ENCODE assay signal across 9 cellular contexts in the genomic region with DNA sequence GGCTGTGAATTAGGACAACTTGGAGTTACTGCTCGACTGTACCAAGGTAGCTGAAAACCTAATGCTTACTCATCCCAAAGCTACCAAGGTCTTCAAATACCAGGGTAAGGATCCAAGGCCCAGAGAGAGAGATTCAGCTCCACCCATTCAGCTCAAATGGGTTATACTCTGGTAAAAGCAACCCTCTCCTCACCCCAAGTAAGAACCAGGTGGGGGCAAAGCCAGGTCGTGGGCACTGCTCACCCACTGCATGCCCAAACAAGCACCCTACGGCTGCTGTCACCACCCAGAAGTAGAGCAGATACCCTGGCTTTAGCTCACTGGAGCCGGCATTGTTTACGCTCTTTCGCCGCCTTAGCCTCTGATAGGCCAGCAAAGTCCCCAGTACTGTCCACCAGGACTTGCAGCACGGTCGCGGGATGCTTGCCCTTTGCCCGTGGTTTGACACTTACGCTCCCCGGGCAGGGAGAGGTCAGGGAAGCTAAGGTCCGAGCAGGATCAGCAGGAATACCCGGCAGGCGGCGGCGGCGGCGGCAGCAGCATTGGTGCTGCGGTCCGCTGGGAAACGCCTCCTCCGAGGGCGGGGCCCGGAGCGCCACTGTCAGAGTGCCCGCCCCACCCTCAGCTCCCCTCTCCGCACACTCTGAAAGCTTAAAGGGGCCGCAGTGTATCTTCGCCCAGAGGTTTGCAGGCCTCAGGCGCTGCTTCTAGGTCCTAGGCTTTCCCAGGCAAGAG. TPM values are rescaled to one million over a fixed set of nuclear protein-coding genes. Genes with fewer than 3 reads are reported as not detected.
DNase-seq lines count a peak whose midpoint lies in the region; ATAC-seq and TF ChIP-seq lines count a peak whose summit lies in the region.
"Had no signal": no experiment of that assay in that cellular context is flagged by ENCODE, and none has a peak within 500 bp of the region (broad histone marks: within the 10 kb centered on the region; RNA-seq: fewer than 3 reads in every experiment).

No MANE protein-coding gene starts in this region.

- H3K27ac ChIP-seq in SK-N-SH (ENCODE audit: low read depth in 2 of 2, low read length in 1 of 2) (peak overlapping the region; percentile 56 to 66), thoracic aorta (peak overlapping the region; percentile 60 to 70)
- H3K27ac ChIP-seq: KMS-11 had no signal

- peaks cover 14% of the 10 kb centered on the region for H3K4me1 Mint-ChIP-seq in activated naive CD8-positive, alpha-beta T cell treated with anti-CD3 and anti-CD28 coated beads, Interleukin-2, amount 10 ng/mL, durations not matched to agents 7 days and 5 days
- peaks cover 34% of the 10 kb centered on the region for H3K4me1 Mint-ChIP-seq in osteocyte (ENCODE audit: unreplicated experiment)

- peaks cover 16% of the 10 kb centered on the region for H3F3A ChIP-seq in SK-N-SH (replicated peaks; ENCODE audit: insufficient read depth)

- no peak for TF ChIP-seq RAD21 in SK-N-SH (IDR thresholded peaks at IDR 0.05; ENCODE audit: low read length)

- H3K27me3 Mint-ChIP-seq in activated naive CD8-positive, alpha-beta T cell treated with anti-CD3 and anti-CD28 coated beads, Interleukin-2, amount 10 ng/mL, durations not matched to agents 7 days and 5 days, result no peaks in the 10 kb centered on the region
- no peaks in the 10 kb centered on the region for H3K27me3 Mint-ChIP-seq in osteocyte (ENCODE audit: unreplicated experiment)

- POLR2A ChIA-PET in BJ (lab: Charles Lee) (interaction anchor here (0.6 kb wide), 1 partner anchor 15 kb away, joined by 3 read pairs; no protein-coding TSS in a partner anchor), SK-N-SH (lab: Yijun Ruan, JAX) (interaction anchor here (0.7 to 0.9 kb wide), 2 partner anchors 13 to 66 kb away, joined by 3 read pairs; no protein-coding TSS in a partner anchor)
- POLR2A ChIA-PET in activated naive CD8-positive, alpha-beta T cell treated with anti-CD3 and anti-CD28 coated beads, Interleukin-2, amount 10 ng/mL, durations not matched to agents 7 days and 5 days (lab: Charles Lee), result interaction anchor here (0.5 to 1.7 kb wide), 5 partner anchors 14 to 141 kb away, joined by 3 to 6 read pairs (median 4); partner anchors contain the start of gene CKAP5

- H3K9ac ChIP-seq in SK-N-SH, result peak overlapping the region; percentile 55; the same call in 1 of the 2 replicates
- H3K9ac ChIP-seq: KMS-11 had no signal

- H3K9me3 Mint-ChIP-seq in activated naive CD8-positive, alpha-beta T cell treated with anti-CD3 and anti-CD28 coated beads, Interleukin-2, amount 10 ng/mL, durations not matched to agents 7 days and 5 days, result no peaks in the 10 kb centered on the region
- no peaks in the 10 kb centered on the region for H3K9me3 Mint-ChIP-seq in osteocyte (ENCODE audit: unreplicated experiment)

- H3K9me2 ChIP-seq in SK-N-SH, result no peaks in the 10 kb centered on the region

- H3K4me1 ChIP-seq in SK-N-SH (ENCODE audit: control insufficient read depth in 1 of 2, insufficient read depth in 2 of 2, low read depth in 1 of 2, low read length in 1 of 2) (peaks cover 15 to 40% of the 10 kb centered on the region in 2 experiments; a peak in 3 of 4 replicates), thoracic aorta (ENCODE audit: control insufficient read depth in 1 of 2, low read depth in 2 of 2) (peaks cover 11 to 32% of the 10 kb centered on the region in 2 donors)

- H3K36me3 ChIP-seq in BJ (ENCODE audit: control insufficient read depth, insufficient read depth, low read length) (no peaks in the 10 kb centered on the region), SK-N-SH (replicated peaks in 1 of 2; ENCODE audit: control insufficient read depth in 1 of 2, insufficient read depth in 2 of 2, low read length in 1 of 2) (peaks cover 0 to 5% of the 10 kb centered on the region in 2 experiments), thoracic aorta (no peaks in the 10 kb centered on the region)

- no peak for DNase-seq in BJ (ENCODE audit: low read depth)
- DNase-seq in SK-N-SH, result peak; percentile 88
- DNase-seq in activated naive CD8-positive, alpha-beta T cell treated with anti-CD3 and anti-CD28 coated beads, Interleukin-2, amount 10 ng/mL, durations not matched to agents 7 days and 5 days, result peak; percentile 82
- DNase-seq in Right ventricle myocardium superior, result peak; percentile 91
- DNase-seq in osteocyte (ENCODE audit: extremely low spot score, unreplicated experiment), result peak; percentile 89
- DNase-seq in thoracic aorta (ENCODE audit: low spot score), result peak; percentile 29

- H3K4me2 ChIP-seq in SK-N-SH, result peak overlapping the region; percentile 88
- H3K4me2 ChIP-seq: KMS-11 had no signal

- H3K27me3 ChIP-seq in BJ (ENCODE audit: control insufficient read depth, insufficient read depth, low read length) (no peaks in the 10 kb centered on the region; the same call in 1 of the 2 replicates), SK-N-SH (ENCODE audit: insufficient read depth) (no peaks in the 10 kb centered on the region), thoracic aorta (replicated peaks; ENCODE audit: insufficient read depth) (no peaks in the 10 kb centered on the region)

- peak overlapping the region; percentile 69; the same call in 1 of the 2 replicates for H2AFZ ChIP-seq in SK-N-SH (ENCODE audit: low read depth)

- TF ChIP-seq EP300 in SK-N-SH (IDR thresholded peaks at IDR 0.05; ENCODE audit: borderline replicate concordance in 1 of 2, low read depth in 1 of 2, low read length in 1 of 2), result no peak

- 12% methylated on average over 15 of the region's 32 CpGs for WGBS in SK-N-SH (ENCODE audit: low lambda C conversion rate)

- peaks cover 100% of the 10 kb centered on the region for H3K79me2 ChIP-seq in SK-N-SH (ENCODE audit: insufficient read depth)

- peak overlapping the region; percentile 78 for H3K4me3 Mint-ChIP-seq in activated naive CD8-positive, alpha-beta T cell treated with anti-CD3 and anti-CD28 coated beads, Interleukin-2, amount 10 ng/mL, durations not matched to agents 7 days and 5 days
- peak overlapping the region; percentile 85 for H3K4me3 Mint-ChIP-seq in osteocyte (ENCODE audit: unreplicated experiment)

- intact Hi-C loops in Right ventricle myocardium superior (cut with DNase I), result no loop called here

- no peaks in the 10 kb centered on the region for H3K9me3 ChIP-seq in SK-N-SH
- no peaks in the 10 kb centered on the region for H3K9me3 ChIP-seq in thoracic aorta

- peaks cover 59% of the 10 kb centered on the region for H4K20me1 ChIP-seq in SK-N-SH (ENCODE audit: insufficient read depth)

- H3K4me3 ChIP-seq in BJ (ENCODE audit: low read depth, low read length), result peak overlapping the region; percentile 74
- peak overlapping the region; percentile 64 to 70 for H3K4me3 ChIP-seq in SK-N-SH (ENCODE audit: low read depth in 2 of 2, low read length in 1 of 2)
- H3K4me3 ChIP-seq in thoracic aorta, result peak overlapping the region; percentile 78

- H3K27ac Mint-ChIP-seq in activated naive CD8-positive, alpha-beta T cell treated with anti-CD3 and anti-CD28 coated beads, Interleukin-2, amount 10 ng/mL, durations not matched to agents 7 days and 5 days, result no peak overlapping the region
- peak overlapping the region; percentile 78 for H3K27ac Mint-ChIP-seq in osteocyte (ENCODE audit: unreplicated experiment)

- 0 out of 2 replicates have a peak, but pooled peaks have one; percentile 13 for TF ChIP-seq CTCF in BJ (IDR thresholded peaks at IDR 0.05; ENCODE audit: insufficient read depth, low read depth, low read length)
- TF ChIP-seq CTCF in SK-N-SH (IDR thresholded peaks at IDR 0.05), result peak; percentile 17; the same call in 1 of the 2 replicates
- no peak for TF ChIP-seq CTCF in osteocyte (IDR thresholded peaks at IDR 0.05)
- no peak for TF ChIP-seq CTCF in thoracic aorta (IDR thresholded peaks at IDR 0.05)

- CTCF ChIA-PET in BJ (lab: Yijun Ruan, JAX), result interaction anchor here (0.7 to 1.5 kb wide), 5 partner anchors 8 to 327 kb away, joined by 3 to 6 read pairs (median 4); partner anchors contain the start of gene CKAP5
- CTCF ChIA-PET in SK-N-SH (lab: Yijun Ruan, JAX), result interaction anchor here (0.9 to 1.6 kb wide), 4 partner anchors 14 to 335 kb away, joined by 3 to 6 read pairs (median 4); no protein-coding TSS in a partner anchor

- peaks cover 4% of the 10 kb centered on the region for H3K36me3 Mint-ChIP-seq in activated naive CD8-positive, alpha-beta T cell treated with anti-CD3 and anti-CD28 coated beads, Interleukin-2, amount 10 ng/mL, durations not matched to agents 7 days and 5 days
- peaks cover 2% of the 10 kb centered on the region for H3K36me3 Mint-ChIP-seq in osteocyte (ENCODE audit: unreplicated experiment)

- peak; percentile 92 for ATAC-seq in GM19372 (IDR thresholded peaks at IDR 0.05; ENCODE audit: low read depth, unreplicated experiment)
- peak; percentile 99 for ATAC-seq in HG03521 (IDR thresholded peaks at IDR 0.05; ENCODE audit: unreplicated experiment)
- ATAC-seq in activated naive CD8-positive, alpha-beta T cell treated with anti-CD3 and anti-CD28 coated beads, Interleukin-2, amount 10 ng/mL, durations not matched to agents 7 days and 5 days (ENCODE audit: low read depth), result peak; percentile 100
- peak; percentile 99 for ATAC-seq in Right ventricle myocardium superior (ENCODE audit: poor library complexity)
- peak; percentile 91 for ATAC-seq in thoracic aorta (ENCODE audit: insufficient number of reproducible peaks, low FRiP score, low read depth)

TF ChIP-seq in SK-N-SH, 30 proteins besides CTCF, POLR2A, EP300 and RAD21 (continues in another document):
- TF ChIP-seq MAX (IDR thresholded peaks at IDR 0.05; ENCODE audit: low read depth) (peak; percentile 29; the same call in 1 of the 2 replicates), MXI1 (IDR thresholded peaks at IDR 0.05; ENCODE audit: low read depth, low read length) (peak; percentile 59), PBX3 (IDR thresholded peaks at IDR 0.05) (no peak)

RNA-seq across cellular contexts. Expression of gene CKAP5, which starts 19.6 kb away (rescaled TPM):
- 84.0 and 111 TPM in 2 replicates for polyA plus RNA-seq in BJ (2011; rRNA removed)
- polyA minus RNA-seq in BJ (2011; rRNA and poly(A)+ RNA removed), result 80.1 and 82.1 TPM in 2 replicates
- 51.7 and 63.7 TPM in 2 replicates for polyA plus RNA-seq in SK-N-SH (2012; rRNA removed)
- 52.2 and 55.7 TPM in 2 replicates for polyA plus RNA-seq in SK-N-SH (2012; cell fraction: cytosol; rRNA removed)
- polyA plus RNA-seq in SK-N-SH (2012; cell fraction: nucleus; rRNA removed), result 43.2 and 77.8 TPM in 2 replicates
- total RNA-seq in activated naive CD8-positive, alpha-beta T cell treated with anti-CD3 and anti-CD28 coated beads, Interleukin-2, amount 10 ng/mL, durations not matched to agents 7 days and 5 days, result 100 to 1,000 TPM; 127 to 135 TPM
- total RNA-seq in Right ventricle myocardium superior, result 69.4 TPM
- 101 and 113 TPM in 2 replicates for total RNA-seq in osteocyte
- total RNA-seq in thoracic aorta, result 10 to 100 TPM; 34.7 to 37.1 TPM

Comparison
In these comparisons a context has a peak if more than half of its experiments do, and no peak if none do; other contexts are left out.
1. CTCF ChIP-seq: peak in BJ (single experiment) and SK-N-SH (single experiment); none in osteocyte (single experiment) and thoracic aorta (single experiment).
2. Peak in every context shown above with its lines, with median percentiles within 50 percentile points of each other: H3K4me3 ChIP-seq and ATAC-seq.